ENCODE assay signal across 9 cellular contexts in genomic region chr13:51444922-51445321, GRCh38. TPM values are rescaled to one million over a fixed set of nuclear protein-coding genes. Genes with fewer than 3 reads are reported as not detected.
DNase-seq lines count a peak whose midpoint lies in the region; ATAC-seq and TF ChIP-seq lines count a peak whose summit lies in the region.
"Had no signal": no experiment of that assay in that cellular context is flagged by ENCODE, and none has a peak within 500 bp of the region (broad histone marks: within the 10 kb centered on the region; RNA-seq: fewer than 3 reads in every experiment).

No MANE protein-coding gene starts in this region.

- H3K36me3 Mint-ChIP-seq in progenitor cell of endocrine pancreas (ENCODE audit: insufficient read depth): peaks cover 3% of the 10 kb centered on the region

- no peak overlapping the region for H3K27ac Mint-ChIP-seq in progenitor cell of endocrine pancreas

- no peaks in the 10 kb centered on the region for H3K9me3 Mint-ChIP-seq in progenitor cell of endocrine pancreas (ENCODE audit: low read depth)

- DNase-seq in NCI-H1694 treated with DMSO at 0.1 percent for 48 hours (lab: John Stamatoyannopoulos, UW) (peak; percentile 9), NCI-H1694 (lab: John Stamatoyannopoulos, UW) (no peak), NCI-H82 treated with DMSO at 0.1 percent for 48 hours (lab: John Stamatoyannopoulos, UW; ENCODE audit: unreplicated experiment) (peak; percentile 47), epithelial cell of esophagus (ENCODE audit: low read depth) (peak; percentile 27), progenitor cell of endocrine pancreas (ENCODE audit: low spot score, unreplicated experiment) (no peak), NK-92 (lab: John Stamatoyannopoulos, UW; ENCODE audit: unreplicated experiment) (no peak)
- DNase-seq in activated CD4-positive, CD25-positive, alpha-beta regulatory T cell (lab: John Stamatoyannopoulos, UW): no peak
- DNase-seq: activated gamma-delta T cell treated with Interleukin-2 at 50 U/mL for 16 hours had no signal

- H3K4me1 Mint-ChIP-seq in progenitor cell of endocrine pancreas (ENCODE audit: low read depth): peaks cover 2% of the 10 kb centered on the region

- no peak overlapping the region for H3K4me3 Mint-ChIP-seq in progenitor cell of endocrine pancreas (ENCODE audit: low read depth)

- H3K4me3 ChIP-seq in epithelial cell of esophagus (ENCODE audit: low read length): no peak overlapping the region

- ATAC-seq in HG02642 (IDR thresholded peaks at IDR 0.05; ENCODE audit: poor library complexity, unreplicated experiment): no peak

- TF ChIP-seq CTCF in epithelial cell of esophagus (IDR thresholded peaks at IDR 0.05; ENCODE audit: insufficient read depth, low read depth, low read length, missing control alignments) (peak; percentile 28), progenitor cell of endocrine pancreas (IDR thresholded peaks at IDR 0.05; ENCODE audit: unreplicated experiment) (peak; percentile 18)

- H3K27me3 Mint-ChIP-seq in progenitor cell of endocrine pancreas: no peaks in the 10 kb centered on the region

RNA-seq across cellular contexts. Expression of gene INTS6, which starts 7.9 kb away (rescaled TPM):
- 41.4 and 48.8 TPM in 2 replicates for total RNA-seq in progenitor cell of endocrine pancreas

Comparison
In these comparisons a context has a peak if more than half of its experiments do, and no peak if none do; other contexts are left out.
1. DNase-seq: peak in NCI-H1694 treated with DMSO at 0.1 percent for 48 hours (single experiment), NCI-H82 treated with DMSO at 0.1 percent for 48 hours (single experiment) and epithelial cell of esophagus (single experiment); none in NCI-H1694 (single experiment), progenitor cell of endocrine pancreas (single experiment), NK-92 (single experiment) and activated CD4-positive, CD25-positive, alpha-beta regulatory T cell (0 of 4).